In genomic region chr9:6575324-6575758, GRCh38 we compare ENCODE assay signal across 16 cellular contexts.
DNase-seq lines count a peak whose midpoint lies in the region; ATAC-seq, FAIRE-seq and TF ChIP-seq lines count a peak whose summit lies in the region.
"Had no signal": no experiment of that assay in that cellular context is flagged by ENCODE, and none has a peak within 500 bp of the region (broad histone marks: within the 10 kb centered on the region; RNA-seq: fewer than 3 reads in every experiment).

No MANE protein-coding gene starts in this region.

- TF ChIP-seq CTCF in endodermal cell (conservative IDR thresholded peaks at IDR 0.05) (no peak), kidney (IDR thresholded peaks at IDR 0.05; ENCODE audit: borderline replicate concordance, extremely low read depth, insufficient read depth) (no peak)

- no peak overlapping the region for H3K27ac Mint-ChIP-seq in endodermal cell
- H3K27ac Mint-ChIP-seq: activated naive CD8-positive, alpha-beta T cell; nephron had no signal

- H3K4me1 Mint-ChIP-seq in endodermal cell, result peaks cover 7% of the 10 kb centered on the region
- H3K4me1 Mint-ChIP-seq: nephron had no signal

- intact Hi-C loops in kidney (cut with DNase I), result no loop called here

- H3K27ac ChIP-seq in endodermal cell (ENCODE audit: low read depth, low read length) (no peak overlapping the region), kidney (ENCODE audit: low read depth in 2 of 2, low read length in 2 of 2) (no peak overlapping the region)
- H3K27ac ChIP-seq: suprapubic skin had no signal

- DNase-seq in endodermal cell, result peak; percentile 54
- no peak for DNase-seq in NCI-H1694 treated with DMSO at 0.1 percent for 48 hours (lab: John Stamatoyannopoulos, UW)
- no peak for DNase-seq in NCI-H2107 treated with DMSO at 0.1 percent for 48 hours (lab: John Stamatoyannopoulos, UW; ENCODE audit: unreplicated experiment)
- DNase-seq in kidney, result no peak
- DNase-seq in MV-4-11 (lab: John Stamatoyannopoulos, UW), result no peak
- DNase-seq: activated CD4-positive, CD25-positive, alpha-beta regulatory T cell treated with anti-CD3 and anti-CD28 coated beads, Interleukin-2, amount 50 U/mL, for 72 hours; DMS 273 treated with DMSO at 0.1 percent for 48 hours; effector CD8-positive, alpha-beta T cell; MG63 had no signal

- ATAC-seq in GM18868 (IDR thresholded peaks at IDR 0.05; ENCODE audit: unreplicated experiment), result peak; percentile 93
- ATAC-seq in GM21619 (IDR thresholded peaks at IDR 0.05; ENCODE audit: unreplicated experiment), result peak; percentile 94
- peak; percentile 92 for ATAC-seq in HG03175 (IDR thresholded peaks at IDR 0.05; ENCODE audit: unreplicated experiment)

- H3K27me3 Mint-ChIP-seq in endodermal cell (ENCODE audit: insufficient read depth), result no peaks in the 10 kb centered on the region

- H3K9me3 Mint-ChIP-seq in endodermal cell, result no peaks in the 10 kb centered on the region
- H3K9me3 Mint-ChIP-seq: nephron had no signal

- peaks cover 5% of the 10 kb centered on the region for H3K36me3 Mint-ChIP-seq in endodermal cell (ENCODE audit: low read depth)
- H3K36me3 Mint-ChIP-seq: activated naive CD8-positive, alpha-beta T cell had no signal

- WGBS in endodermal cell (ENCODE audit: insufficient coverage in 1 of 2, insufficient read length in 1 of 2), 2 experiments, result 79 to 82% methylated on average over 2 of the region's 2 CpGs

- H3K4me1 ChIP-seq in endodermal cell (ENCODE audit: control insufficient read depth, insufficient read depth, low read length) (no peaks in the 10 kb centered on the region), kidney (ENCODE audit: control insufficient read depth in 1 of 2, insufficient read depth in 1 of 2, low read depth in 1 of 2, low read length in 2 of 2) (no peaks in the 10 kb centered on the region)
- H3K4me1 ChIP-seq: suprapubic skin had no signal

- H3K4me3 ChIP-seq in endodermal cell (ENCODE audit: low read length) (no peak overlapping the region), kidney (ENCODE audit: low read length in 2 of 2) (no peak overlapping the region)
- H3K4me3 ChIP-seq: MG63, suprapubic skin had no signal

- H3K9ac ChIP-seq in endodermal cell (ENCODE audit: extremely low read depth, low read length, poor library complexity, severe bottlenecking) (no peak overlapping the region), kidney (ENCODE audit: low read length in 2 of 2) (no peak overlapping the region)

- H3K4me3 Mint-ChIP-seq in endodermal cell, result no peak overlapping the region
- H3K4me3 Mint-ChIP-seq: activated naive CD8-positive, alpha-beta T cell; nephron had no signal

- H3K36me3 ChIP-seq in endodermal cell (ENCODE audit: control insufficient read depth, insufficient read depth, low read length), result no peaks in the 10 kb centered on the region
- H3K36me3 ChIP-seq in kidney (ENCODE audit: control insufficient read depth in 1 of 2, insufficient read depth in 2 of 2, low read length in 2 of 2), result peaks cover 2 to 6% of the 10 kb centered on the region in 2 donors
- H3K36me3 ChIP-seq: MG63, suprapubic skin had no signal

- FAIRE-seq in kidney (lab: Jason Lieb, UNC), result no peak
- FAIRE-seq: H1 had no signal

- H3K27me3 ChIP-seq in endodermal cell (ENCODE audit: control insufficient read depth, insufficient read depth, low read length, poor library complexity, severe bottlenecking), result no peaks in the 10 kb centered on the region
- H3K27me3 ChIP-seq: MG63 had no signal

- H3K9me3 ChIP-seq in endodermal cell (ENCODE audit: control insufficient read depth, low read length), result no peaks in the 10 kb centered on the region
- H3K9me3 ChIP-seq in kidney (ENCODE audit: control insufficient read depth in 1 of 2, low read length in 2 of 2), result no peaks in the 10 kb centered on the region
- H3K9me3 ChIP-seq: MG63, suprapubic skin had no signal
